11 cellular contexts compared by ENCODE assay signal in the genomic region with DNA sequence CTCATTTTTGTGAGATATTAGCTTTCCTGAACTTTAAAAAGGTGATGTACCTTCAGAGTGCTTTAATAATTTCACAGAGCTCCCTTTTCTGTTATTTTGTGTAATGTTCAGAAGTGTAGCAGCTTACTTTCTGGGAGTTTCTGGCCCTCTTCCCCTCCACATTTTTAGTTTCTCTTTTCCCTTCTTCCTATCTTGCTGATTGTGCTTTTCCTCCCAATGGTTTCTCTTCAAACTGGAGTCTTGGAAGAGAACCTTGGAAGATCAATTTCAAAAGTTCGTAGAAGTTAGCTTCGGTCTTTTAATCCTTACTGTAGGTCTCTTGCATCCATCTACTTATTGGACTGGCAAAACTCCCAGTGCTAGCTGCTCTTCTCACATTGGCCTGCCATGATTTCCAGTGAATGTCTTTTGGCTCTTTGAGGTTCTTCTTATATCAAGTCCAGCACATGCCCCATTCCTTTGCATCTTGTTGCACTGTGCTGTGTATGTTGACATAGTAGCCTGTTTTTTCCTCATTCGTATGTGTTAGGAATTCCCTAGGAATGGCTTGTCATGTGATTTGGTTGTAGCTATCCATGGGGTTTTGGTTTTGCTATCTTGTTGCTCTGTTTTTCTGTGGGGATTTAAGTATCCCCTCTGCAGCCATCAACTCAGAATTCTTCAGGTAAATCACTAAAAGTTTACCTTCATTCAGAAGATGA. TPM values are rescaled to one million over a fixed set of nuclear protein-coding genes. Genes with fewer than 3 reads are reported as not detected.
A peak's percentile ranks its signal among the peaks of the same experiment; 100 is the strongest.
DNase-seq lines count a peak whose midpoint lies in the region; ATAC-seq and TF ChIP-seq lines count a peak whose summit lies in the region.
"Had no signal": no experiment of that assay in that cellular context is flagged by ENCODE, and none has a peak within 500 bp of the region (broad histone marks: within the 10 kb centered on the region; RNA-seq: fewer than 3 reads in every experiment).

No MANE protein-coding gene starts in this region.

- H3K4me3 ChIP-seq in breast epithelium, result no peak overlapping the region
- H3K4me3 ChIP-seq: skin epidermis had no signal

- no peak overlapping the region for H3K27ac ChIP-seq in breast epithelium
- H3K27ac ChIP-seq: skin epidermis had no signal

- DNase-seq in MCF 10A (ENCODE audit: unreplicated experiment), result peak; percentile 11
- no peak for DNase-seq in breast epithelium (ENCODE audit: low spot score in 2 of 2)
- no peak for DNase-seq in activated naive CD8-positive, alpha-beta T cell treated with anti-CD3 and anti-CD28 coated beads for 36 hours
- DNase-seq in immature natural killer cell, result no peak
- DNase-seq in stimulated activated naive CD8-positive, alpha-beta T cell treated with anti-CD3 and anti-CD28 coated beads, Interleukin-15, amount 100 ng/mL, for 72 hours, result no peak
- no peak for DNase-seq in NCI-H1436 (lab: John Stamatoyannopoulos, UW)
- DNase-seq in occipital lobe (lab: John Stamatoyannopoulos, UW), result no peak
- DNase-seq: activated CD8-positive, alpha-beta memory T cell treated with anti-CD3 and anti-CD28 coated beads, Interleukin-2, amount 50 U/mL, for 4 hours; effector CD8-positive, alpha-beta T cell had no signal

- TF ChIP-seq CTCF in MCF 10A (IDR thresholded peaks at IDR 0.05; ENCODE audit: unreplicated experiment) (no peak), breast epithelium (IDR thresholded peaks at IDR 0.05) (no peak)

- peaks cover 32% of the 10 kb centered on the region for H3K36me3 Mint-ChIP-seq in MCF 10A (ENCODE audit: insufficient read depth, unreplicated experiment)
- peaks cover 50% of the 10 kb centered on the region for H3K36me3 Mint-ChIP-seq in activated naive CD8-positive, alpha-beta T cell treated with anti-CD3 and anti-CD28 coated beads for 36 hours
- no peaks in the 10 kb centered on the region for H3K36me3 Mint-ChIP-seq in immature natural killer cell

- H3K9me3 Mint-ChIP-seq in MCF 10A (ENCODE audit: unreplicated experiment) (no peaks in the 10 kb centered on the region), immature natural killer cell (no peaks in the 10 kb centered on the region)
- no peaks in the 10 kb centered on the region for H3K9me3 Mint-ChIP-seq in activated naive CD8-positive, alpha-beta T cell treated with anti-CD3 and anti-CD28 coated beads for 36 hours
- no peaks in the 10 kb centered on the region for H3K9me3 Mint-ChIP-seq in stimulated activated naive CD8-positive, alpha-beta T cell treated with anti-CD3 and anti-CD28 coated beads, Interleukin-15, amount 100 ng/mL, for 72 hours

- BruUV-seq in MCF 10A (replicated peaks; lab: Mats Ljungman, UMichigan), result no TSS peak

- CTCF ChIA-PET in MCF 10A (lab: Yijun Ruan, JAX), result interaction anchor here (0.6 to 1.5 kb wide), 5 partner anchors 10 to 666 kb away, joined by 3 to 7 read pairs (median 3); no protein-coding TSS in a partner anchor

- POLR2A ChIA-PET in MCF 10A (lab: Yijun Ruan, JAX), result interaction anchor here (0.6 to 2.5 kb wide), 5 partner anchors 8 to 554 kb away, joined by 3 to 18 read pairs (median 3); a partner anchor contains a TSS

- H3K27ac Mint-ChIP-seq in MCF 10A (ENCODE audit: low read depth, unreplicated experiment) (peak overlapping the region; percentile 35), immature natural killer cell (peak overlapping the region in 5 of 6 donors; percentile 5 to 36 (median 14))
- peak overlapping the region; percentile 34 for H3K27ac Mint-ChIP-seq in activated naive CD8-positive, alpha-beta T cell treated with anti-CD3 and anti-CD28 coated beads for 36 hours
- H3K27ac Mint-ChIP-seq in stimulated activated naive CD8-positive, alpha-beta T cell treated with anti-CD3 and anti-CD28 coated beads, Interleukin-15, amount 100 ng/mL, for 72 hours, result no peak overlapping the region

- intact Hi-C loops in MCF 10A (cut with micrococcal nuclease), result no loop called here
- intact Hi-C loops in breast epithelium (cut with DNase I; ENCODE audit: low total_unique reads), result no loop called here

- no peak overlapping the region for H3K4me3 Mint-ChIP-seq in MCF 10A (ENCODE audit: unreplicated experiment)
- H3K4me3 Mint-ChIP-seq in activated naive CD8-positive, alpha-beta T cell treated with anti-CD3 and anti-CD28 coated beads for 36 hours, result peak overlapping the region; percentile 8
- peak overlapping the region in 3 of 5 donors; percentile 6 to 56 (median 13) for H3K4me3 Mint-ChIP-seq in immature natural killer cell
- H3K4me3 Mint-ChIP-seq in stimulated activated naive CD8-positive, alpha-beta T cell treated with anti-CD3 and anti-CD28 coated beads, Interleukin-15, amount 100 ng/mL, for 72 hours, result peak overlapping the region; percentile 1 to 41

- H3K27me3 ChIP-seq in breast epithelium, result no peaks in the 10 kb centered on the region

- no peaks in the 10 kb centered on the region for H3K36me3 ChIP-seq in breast epithelium

- peaks cover 0 to 10% of the 10 kb centered on the region in 2 donors for H3K4me1 ChIP-seq in breast epithelium

- H3K4me1 Mint-ChIP-seq in MCF 10A (ENCODE audit: insufficient read depth, unreplicated experiment) (peaks cover 38% of the 10 kb centered on the region), immature natural killer cell (peaks cover 79 to 97% of the 10 kb centered on the region in 2 donors)
- peaks cover 54% of the 10 kb centered on the region for H3K4me1 Mint-ChIP-seq in activated naive CD8-positive, alpha-beta T cell treated with anti-CD3 and anti-CD28 coated beads for 36 hours
- peaks cover 81% of the 10 kb centered on the region for H3K4me1 Mint-ChIP-seq in stimulated activated naive CD8-positive, alpha-beta T cell treated with anti-CD3 and anti-CD28 coated beads, Interleukin-15, amount 100 ng/mL, for 72 hours

- TF ChIP-seq POLR2A in breast epithelium (IDR thresholded peaks at IDR 0.05), result no peak

- no peaks in the 10 kb centered on the region for H3K9me3 ChIP-seq in breast epithelium

- ATAC-seq in stimulated activated naive CD8-positive, alpha-beta T cell treated with anti-CD3 and anti-CD28 coated beads, Interleukin-15, amount 100 ng/mL, for 72 hours, result no peak
- no peak for ATAC-seq in HG03108 (IDR thresholded peaks at IDR 0.05; ENCODE audit: unreplicated experiment)

- H3K27me3 Mint-ChIP-seq in MCF 10A (ENCODE audit: insufficient read depth, unreplicated experiment), result no peaks in the 10 kb centered on the region
- no peaks in the 10 kb centered on the region for H3K27me3 Mint-ChIP-seq in activated naive CD8-positive, alpha-beta T cell treated with anti-CD3 and anti-CD28 coated beads for 36 hours
- H3K27me3 Mint-ChIP-seq in immature natural killer cell (ENCODE audit: low read depth in 3 of 3), result no peaks in the 10 kb centered on the region
- H3K27me3 Mint-ChIP-seq in stimulated activated naive CD8-positive, alpha-beta T cell treated with anti-CD3 and anti-CD28 coated beads, Interleukin-15, amount 100 ng/mL, for 72 hours, result no peaks in the 10 kb centered on the region

RNA-seq across cellular contexts. Expression of a gene that starts 7.8 kb away (rescaled TPM):
- total RNA-seq in MCF 10A (2022), result 38.8 and 39.3 TPM in 2 replicates
- total RNA-seq in breast epithelium, result 10 to 100 TPM; 35.8 to 62.8 (median 40.3) TPM
- 10 to 100 TPM; 28.3 to 29.1 TPM for total RNA-seq in activated naive CD8-positive, alpha-beta T cell treated with anti-CD3 and anti-CD28 coated beads for 36 hours
- polyA plus RNA-seq in immature natural killer cell, result 10 to 100 TPM; 16.6 to 21.5 (median 19.7) TPM
- 106 TPM for total RNA-seq in occipital lobe

Comparison
In these comparisons a context has a peak if more than half of its experiments do, and no peak if none do; other contexts are left out.
1. H3K27ac Mint-ChIP-seq: peak in MCF 10A (single experiment), activated naive CD8-positive, alpha-beta T cell treated with anti-CD3 and anti-CD28 coated beads for 36 hours (single experiment) and immature natural killer cell (5 of 6); none in stimulated activated naive CD8-positive, alpha-beta T cell treated with anti-CD3 and anti-CD28 coated beads, Interleukin-15, amount 100 ng/mL, for 72 hours (0 of 2).